In the genomic region with DNA sequence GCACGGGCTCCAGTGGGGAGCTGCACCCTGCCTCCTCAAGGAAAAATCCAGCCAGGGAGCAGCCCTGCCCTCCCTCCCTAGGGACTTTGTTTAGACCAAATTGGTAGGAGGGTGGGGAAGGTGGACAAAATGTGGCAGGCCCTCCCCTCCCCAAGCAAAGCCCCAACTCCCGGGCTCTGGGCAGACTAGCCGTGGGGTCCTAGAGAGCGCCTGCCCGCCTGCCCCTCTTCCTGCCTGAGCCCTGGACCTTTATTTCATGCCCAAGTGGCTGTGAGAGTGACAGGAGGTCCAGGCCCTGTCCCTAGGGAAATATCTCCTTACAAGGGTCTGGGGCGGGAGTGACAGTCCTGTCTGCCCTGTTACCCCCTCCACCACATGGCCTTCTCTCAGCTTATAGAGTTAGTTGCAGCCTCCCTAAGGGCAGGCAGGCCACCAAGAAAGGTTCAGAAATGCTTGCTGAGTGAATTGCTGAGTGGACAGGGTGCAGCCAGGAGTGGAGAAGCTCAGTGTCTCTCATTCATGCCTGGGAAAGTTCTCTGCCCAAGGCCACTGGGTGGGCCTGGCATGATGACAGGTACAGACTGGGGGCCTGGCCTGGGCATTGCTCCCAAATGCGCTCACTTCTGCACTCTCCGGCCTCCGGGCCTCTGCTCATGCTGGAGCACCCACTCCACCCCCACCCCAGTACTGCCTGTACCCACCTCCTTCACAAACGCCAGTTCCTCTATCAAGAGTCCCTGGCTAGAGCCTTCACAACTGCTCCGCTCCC, we compare ENCODE assay signal across 9 cellular contexts. TPM values are rescaled to one million over a fixed set of nuclear protein-coding genes. Genes with fewer than 3 reads are reported as not detected.
A peak's percentile ranks its signal among the peaks of the same experiment; 100 is the strongest.
DNase-seq lines count a peak whose midpoint lies in the region; ATAC-seq and TF ChIP-seq lines count a peak whose summit lies in the region.
"Had no signal": no experiment of that assay in that cellular context is flagged by ENCODE, and none has a peak within 500 bp of the region (broad histone marks: within the 10 kb centered on the region; RNA-seq: fewer than 3 reads in every experiment).

No MANE protein-coding gene starts in this region.

- H3K9me3 ChIP-seq in HEK293 (ENCODE audit: control insufficient read depth, insufficient read depth, low read depth, low read length) (no peaks in the 10 kb centered on the region), SU-DHL-6 (ENCODE audit: insufficient read depth, low read length) (no peaks in the 10 kb centered on the region), esophagus muscularis mucosa (no peaks in the 10 kb centered on the region), gastrocnemius medialis (no peaks in the 10 kb centered on the region)

- no peaks in the 10 kb centered on the region for H3K79me2 ChIP-seq in SU-DHL-6 (ENCODE audit: insufficient read depth, low read length)

- H2AFZ ChIP-seq in SU-DHL-6 (ENCODE audit: low read depth, low read length, severe bottlenecking) = no peak overlapping the region

- H3K4me2 ChIP-seq in SU-DHL-6 (ENCODE audit: low read depth, low read length, poor library complexity, severe bottlenecking) = peak overlapping the region; percentile 39

- peak overlapping the region; percentile 26 for H3K9ac ChIP-seq in SU-DHL-6 (ENCODE audit: low read length)

- CTCF ChIA-PET in HEK293 (lab: Yijun Ruan, JAX) = interaction anchor here (0.6 to 7.9 kb wide), 8 partner anchors 8 to 433 kb away, joined by 3 to 52 read pairs (median 4); a partner anchor contains a TSS

- ATAC-seq in gastrocnemius medialis = no peak

- H3K27me3 ChIP-seq in SU-DHL-6 (ENCODE audit: low read length) (no peaks in the 10 kb centered on the region), esophagus muscularis mucosa (no peaks in the 10 kb centered on the region), gastrocnemius medialis (no peaks in the 10 kb centered on the region)

- H3K36me3 ChIP-seq in HEK293 (ENCODE audit: control insufficient read depth in 2 of 2, insufficient read depth in 1 of 2, low read length in 2 of 2) = peaks cover 0 to 7% of the 10 kb centered on the region in 2 experiments; a peak in 1 of 3 replicates
- no peaks in the 10 kb centered on the region for H3K36me3 ChIP-seq in SU-DHL-6 (ENCODE audit: low read length)
- peaks cover 0 to 10% (median 2%) of the 10 kb centered on the region in 4 donors for H3K36me3 ChIP-seq in esophagus muscularis mucosa
- H3K36me3 ChIP-seq in gastrocnemius medialis = peaks cover 0 to 11% of the 10 kb centered on the region in 2 donors

- H4K20me1 ChIP-seq in SU-DHL-6 (ENCODE audit: low read depth, low read length) = no peaks in the 10 kb centered on the region

- peaks cover 24% of the 10 kb centered on the region for H3K4me1 ChIP-seq in HEK293 (ENCODE audit: control insufficient read depth, insufficient read depth, low read length)
- H3K4me1 ChIP-seq in esophagus muscularis mucosa = peaks cover 77 to 83% (median 78%) of the 10 kb centered on the region in 4 donors
- H3K4me1 ChIP-seq in gastrocnemius medialis = peaks cover 65 to 70% of the 10 kb centered on the region in 2 donors

- H3K27ac ChIP-seq in HEK293 (ENCODE audit: extremely low read depth, low read depth, low read length) (peak overlapping the region; percentile 52; the same call in 1 of the 2 replicates), SU-DHL-6 (ENCODE audit: low read depth, low read length) (peak overlapping the region; percentile 66), esophagus muscularis mucosa (replicated peaks in 1 of 4) (peak overlapping the region; percentile 40 to 74 (median 62)), gastrocnemius medialis (peak overlapping the region; percentile 84 to 96 (median 87))

- POLR2A ChIA-PET in HEK293 (lab: Yijun Ruan, JAX) = interaction anchor here (9.0 kb wide), 1 partner anchor 55 kb away, joined by 107 read pairs; a partner anchor contains a TSS

- no peak for TF ChIP-seq EP300 in esophagus muscularis mucosa (IDR thresholded peaks at IDR 0.05)

- no peak for TF ChIP-seq CTCF in HEK293 (tag by site-specific recombination; IDR thresholded peaks at IDR 0.05)
- TF ChIP-seq CTCF in SU-DHL-6 (IDR thresholded peaks at IDR 0.05; ENCODE audit: insufficient read depth, low read length, poor library complexity, severe bottlenecking) = no peak
- no peak for TF ChIP-seq CTCF in esophagus muscularis mucosa (IDR thresholded peaks at IDR 0.05)
- TF ChIP-seq CTCF in gastrocnemius medialis (IDR thresholded peaks at IDR 0.05 in 4 of 5, conservative IDR thresholded peaks at IDR 0.05 in 1 of 5) = no peak

- in situ Hi-C loops in gastrocnemius medialis (cut with MboI; ENCODE audit: low sequenced_read_pairs in 4 of 4) = loop anchor here (5.0 to 25.0 kb wide), 8 partner anchors 52 to 375 kb away; a partner anchor contains a TSS

- WGBS in esophagus muscularis mucosa = 86% methylated on average over 9 of the region's 11 CpGs

- DNase-seq in esophagus muscularis mucosa (ENCODE audit: extremely low spot score) (no peak), gastrocnemius medialis (no peak), SKM-1 treated with dmso at 0.1 percent for 144 hours (lab: John Stamatoyannopoulos, UW; ENCODE audit: unreplicated experiment) (no peak), NCI-H128 (lab: John Stamatoyannopoulos, UW; ENCODE audit: unreplicated experiment) (no peak), pons (ENCODE audit: low spot score) (no peak)
- DNase-seq: NCI-H1436 had no signal

- intact Hi-C loops in esophagus muscularis mucosa (cut with DNase I) (loop anchor here (2.0 kb wide), 1 partner anchor 55 kb away; no protein-coding TSS in a partner anchor), gastrocnemius medialis (cut with DNase I; ENCODE audit: low total_unique reads) (loop anchor here (2.0 to 10.0 kb wide), 2 partner anchors 115 to 435 kb away; no protein-coding TSS in a partner anchor)

- TF ChIP-seq POLR2A in esophagus muscularis mucosa (IDR thresholded peaks at IDR 0.05; ENCODE audit: low read depth) (no peak), gastrocnemius medialis (IDR thresholded peaks at IDR 0.05) (no peak)

- H3F3A ChIP-seq in SU-DHL-6 (ENCODE audit: insufficient read depth) = peaks cover 30% of the 10 kb centered on the region

- H3K4me3 ChIP-seq in HEK293 (ENCODE audit: low read depth, low read length) (no peak overlapping the region), SU-DHL-6 (ENCODE audit: insufficient read depth, low read length, poor library complexity, severe bottlenecking) (no peak overlapping the region), esophagus muscularis mucosa (no peak overlapping the region), gastrocnemius medialis (no peak overlapping the region)
- H3K4me3 ChIP-seq: lung had no signal

- H3K9me2 ChIP-seq in SU-DHL-6 (replicated peaks; ENCODE audit: insufficient read depth, low read length) = no peaks in the 10 kb centered on the region

TF ChIP-seq in HEK293, 187 proteins besides CTCF, POLR2A, EP300 and RAD21 (continues in another document):
- TF ChIP-seq, protein P1, sequence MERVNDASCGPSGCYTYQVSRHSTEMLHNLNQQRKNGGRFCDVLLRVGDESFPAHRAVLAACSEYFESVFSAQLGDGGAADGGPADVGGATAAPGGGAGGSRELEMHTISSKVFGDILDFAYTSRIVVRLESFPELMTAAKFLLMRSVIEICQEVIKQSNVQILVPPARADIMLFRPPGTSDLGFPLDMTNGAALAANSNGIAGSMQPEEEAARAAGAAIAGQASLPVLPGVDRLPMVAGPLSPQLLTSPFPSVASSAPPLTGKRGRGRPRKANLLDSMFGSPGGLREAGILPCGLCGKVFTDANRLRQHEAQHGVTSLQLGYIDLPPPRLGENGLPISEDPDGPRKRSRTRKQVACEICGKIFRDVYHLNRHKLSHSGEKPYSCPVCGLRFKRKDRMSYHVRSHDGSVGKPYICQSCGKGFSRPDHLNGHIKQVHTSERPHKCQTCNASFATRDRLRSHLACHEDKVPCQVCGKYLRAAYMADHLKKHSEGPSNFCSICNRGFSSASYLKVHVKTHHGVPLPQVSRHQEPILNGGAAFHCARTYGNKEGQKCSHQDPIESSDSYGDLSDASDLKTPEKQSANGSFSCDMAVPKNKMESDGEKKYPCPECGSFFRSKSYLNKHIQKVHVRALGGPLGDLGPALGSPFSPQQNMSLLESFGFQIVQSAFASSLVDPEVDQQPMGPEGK (tag by site-specific recombination; IDR thresholded peaks at IDR 0.05) = 0 out of 2 replicates have a peak, but pooled peaks have one; percentile 13
- TF ChIP-seq, protein P2, sequence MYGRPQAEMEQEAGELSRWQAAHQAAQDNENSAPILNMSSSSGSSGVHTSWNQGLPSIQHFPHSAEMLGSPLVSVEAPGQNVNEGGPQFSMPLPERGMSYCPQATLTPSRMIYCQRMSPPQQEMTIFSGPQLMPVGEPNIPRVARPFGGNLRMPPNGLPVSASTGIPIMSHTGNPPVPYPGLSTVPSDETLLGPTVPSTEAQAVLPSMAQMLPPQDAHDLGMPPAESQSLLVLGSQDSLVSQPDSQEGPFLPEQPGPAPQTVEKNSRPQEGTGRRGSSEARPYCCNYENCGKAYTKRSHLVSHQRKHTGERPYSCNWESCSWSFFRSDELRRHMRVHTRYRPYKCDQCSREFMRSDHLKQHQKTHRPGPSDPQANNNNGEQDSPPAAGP (tag by site-specific recombination; IDR thresholded peaks at IDR 0.05) = peak; percentile 67; the same call in 1 of the 2 replicates
- TF ChIP-seq ZFHX2 (tag by site-specific recombination; conservative IDR thresholded peaks at IDR 0.05) (peak; percentile 34; the same call in 1 of the 2 replicates), WT1 (tag by site-specific recombination; IDR thresholded peaks at IDR 0.05) (peak; percentile 55)
- TF ChIP-seq, protein P3, sequence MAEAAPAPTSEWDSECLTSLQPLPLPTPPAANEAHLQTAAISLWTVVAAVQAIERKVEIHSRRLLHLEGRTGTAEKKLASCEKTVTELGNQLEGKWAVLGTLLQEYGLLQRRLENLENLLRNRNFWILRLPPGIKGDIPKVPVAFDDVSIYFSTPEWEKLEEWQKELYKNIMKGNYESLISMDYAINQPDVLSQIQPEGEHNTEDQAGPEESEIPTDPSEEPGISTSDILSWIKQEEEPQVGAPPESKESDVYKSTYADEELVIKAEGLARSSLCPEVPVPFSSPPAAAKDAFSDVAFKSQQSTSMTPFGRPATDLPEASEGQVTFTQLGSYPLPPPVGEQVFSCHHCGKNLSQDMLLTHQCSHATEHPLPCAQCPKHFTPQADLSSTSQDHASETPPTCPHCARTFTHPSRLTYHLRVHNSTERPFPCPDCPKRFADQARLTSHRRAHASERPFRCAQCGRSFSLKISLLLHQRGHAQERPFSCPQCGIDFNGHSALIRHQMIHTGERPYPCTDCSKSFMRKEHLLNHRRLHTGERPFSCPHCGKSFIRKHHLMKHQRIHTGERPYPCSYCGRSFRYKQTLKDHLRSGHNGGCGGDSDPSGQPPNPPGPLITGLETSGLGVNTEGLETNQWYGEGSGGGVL (tag by site-specific recombination; IDR thresholded peaks at IDR 0.05) = peak; percentile 32; the same call in 1 of the 2 replicates
- TF ChIP-seq, protein P4, sequence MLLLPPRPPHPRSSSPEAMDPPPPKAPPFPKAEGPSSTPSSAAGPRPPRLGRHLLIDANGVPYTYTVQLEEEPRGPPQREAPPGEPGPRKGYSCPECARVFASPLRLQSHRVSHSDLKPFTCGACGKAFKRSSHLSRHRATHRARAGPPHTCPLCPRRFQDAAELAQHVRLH (tag by site-specific recombination; IDR thresholded peaks at IDR 0.05) = no peak

RNA-seq across cellular contexts. Expression of a gene that starts 25.2 kb away (rescaled TPM):
- total RNA-seq in esophagus muscularis mucosa (10 to 100 TPM; 27.8 to 46.5 (median 37.8) TPM), gastrocnemius medialis (10 to 100 TPM; 35.8 to 49.7 (median 39.0) TPM)

RNA-seq across cellular contexts. Expression of a gene that starts 55.8 kb away (rescaled TPM):
- total RNA-seq in esophagus muscularis mucosa = 100 to 1,000 TPM in 3 of 4 donors, 10 to 100 TPM in 1; 77.4 to 247 (median 146) TPM
- total RNA-seq in gastrocnemius medialis = 100 to 1,000 TPM; 296 to 667 (median 319) TPM
